Comparison of ENCODE assay signal across 1 cellular context in the genomic region with DNA sequence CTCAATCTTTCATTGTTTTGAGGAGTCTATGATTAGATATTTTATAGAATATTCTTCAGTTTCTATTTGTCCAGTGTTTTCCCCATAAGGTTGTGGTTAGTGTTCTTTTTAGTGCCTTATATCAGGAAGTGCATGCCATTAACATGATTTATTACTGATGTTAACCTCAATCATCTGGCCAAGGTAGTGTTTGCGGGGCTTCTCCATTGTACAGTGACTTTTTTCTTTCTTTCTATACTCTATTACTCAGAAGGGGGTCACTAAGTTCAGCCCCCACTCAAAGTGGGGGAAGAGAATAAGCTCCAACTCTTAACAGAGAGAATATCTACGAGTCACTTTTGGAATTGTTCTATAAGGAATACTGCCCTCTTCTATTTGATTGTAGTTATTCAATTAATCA.
TF ChIP-seq lines count a peak whose summit lies in the region.

No MANE protein-coding gene starts in this region.

TF ChIP-seq in endothelial cell of umbilical vein, 7 proteins besides CTCF, POLR2A, EP300 and RAD21 (continued from another document):
- no peak for TF ChIP-seq MYC (IDR thresholded peaks at IDR 0.05; ENCODE audit: low read depth, low read length)
